1 cellular context compared by ENCODE assay signal in the genomic region with DNA sequence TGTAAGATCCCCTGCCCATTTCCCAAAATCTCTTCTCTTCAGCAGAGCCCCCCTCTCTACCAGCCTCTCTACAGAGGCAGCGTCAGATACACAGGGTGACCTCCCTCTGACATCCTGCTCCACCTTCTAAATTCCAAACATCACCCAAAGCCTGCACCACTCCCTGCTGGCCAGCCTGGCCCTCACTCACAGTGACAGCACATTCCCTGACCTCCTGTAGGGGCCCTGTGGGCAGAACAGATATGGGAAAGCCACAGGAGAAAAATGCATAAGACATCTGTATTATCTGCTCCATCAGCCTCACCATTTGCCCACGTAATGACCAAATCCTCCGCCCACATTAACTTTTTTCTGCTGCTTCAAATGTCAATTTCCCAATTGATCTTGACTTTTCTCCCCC.
TF ChIP-seq lines count a peak whose summit lies in the region.

No MANE protein-coding gene starts in this region.

TF ChIP-seq in WTC11, 78 proteins besides CTCF, POLR2A, EP300 and RAD21 (continued from another document):
- TF ChIP-seq, protein P1, sequence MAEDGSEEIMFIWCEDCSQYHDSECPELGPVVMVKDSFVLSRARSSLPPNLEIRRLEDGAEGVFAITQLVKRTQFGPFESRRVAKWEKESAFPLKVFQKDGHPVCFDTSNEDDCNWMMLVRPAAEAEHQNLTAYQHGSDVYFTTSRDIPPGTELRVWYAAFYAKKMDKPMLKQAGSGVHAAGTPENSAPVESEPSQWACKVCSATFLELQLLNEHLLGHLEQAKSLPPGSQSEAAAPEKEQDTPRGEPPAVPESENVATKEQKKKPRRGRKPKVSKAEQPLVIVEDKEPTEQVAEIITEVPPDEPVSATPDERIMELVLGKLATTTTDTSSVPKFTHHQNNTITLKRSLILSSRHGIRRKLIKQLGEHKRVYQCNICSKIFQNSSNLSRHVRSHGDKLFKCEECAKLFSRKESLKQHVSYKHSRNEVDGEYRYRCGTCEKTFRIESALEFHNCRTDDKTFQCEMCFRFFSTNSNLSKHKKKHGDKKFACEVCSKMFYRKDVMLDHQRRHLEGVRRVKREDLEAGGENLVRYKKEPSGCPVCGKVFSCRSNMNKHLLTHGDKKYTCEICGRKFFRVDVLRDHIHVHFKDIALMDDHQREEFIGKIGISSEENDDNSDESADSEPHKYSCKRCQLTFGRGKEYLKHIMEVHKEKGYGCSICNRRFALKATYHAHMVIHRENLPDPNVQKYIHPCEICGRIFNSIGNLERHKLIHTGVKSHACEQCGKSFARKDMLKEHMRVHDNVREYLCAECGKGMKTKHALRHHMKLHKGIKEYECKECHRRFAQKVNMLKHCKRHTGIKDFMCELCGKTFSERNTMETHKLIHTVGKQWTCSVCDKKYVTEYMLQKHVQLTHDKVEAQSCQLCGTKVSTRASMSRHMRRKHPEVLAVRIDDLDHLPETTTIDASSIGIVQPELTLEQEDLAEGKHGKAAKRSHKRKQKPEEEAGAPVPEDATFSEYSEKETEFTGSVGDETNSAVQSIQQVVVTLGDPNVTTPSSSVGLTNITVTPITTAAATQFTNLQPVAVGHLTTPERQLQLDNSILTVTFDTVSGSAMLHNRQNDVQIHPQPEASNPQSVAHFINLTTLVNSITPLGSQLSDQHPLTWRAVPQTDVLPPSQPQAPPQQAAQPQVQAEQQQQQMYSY (CRISPR knock-in tag; IDR thresholded peaks at IDR 0.05) = no peak
- TF ChIP-seq NR2C2 (CRISPR knock-in tag; IDR thresholded peaks at IDR 0.05) (no peak), JAZF1 (CRISPR knock-in tag; IDR thresholded peaks at IDR 0.05) (no peak), ZNF671 (CRISPR knock-in tag; IDR thresholded peaks at IDR 0.05) (no peak)
TF ChIP-seq in WTC11: peak in this region for 0.
